ENCODE assay signal across 8 cellular contexts in genomic region chr3:23944861-23945652, GRCh38. TPM values are rescaled to one million over a fixed set of nuclear protein-coding genes. Genes with fewer than 3 reads are reported as not detected.
DNase-seq lines count a peak whose midpoint lies in the region; ATAC-seq and TF ChIP-seq lines count a peak whose summit lies in the region.

Gene NR1D2 (plus strand): TSS chr3:23945286. CDS start chr3:23945579, 293 bp downstream.

- H3K4me1 ChIP-seq in suprapubic skin, result peaks cover 37% of the 10 kb centered on the region

- no peak for TF ChIP-seq EP300 in suprapubic skin (IDR thresholded peaks at IDR 0.05)

- no peaks in the 10 kb centered on the region for H3K9me3 Mint-ChIP-seq in IgD-negative memory B cell

- under 1% methylated on average over 42 of the region's 88 CpGs for WGBS in suprapubic skin

- peaks cover 2% of the 10 kb centered on the region for H3K36me3 Mint-ChIP-seq in IgD-negative memory B cell

- no peaks in the 10 kb centered on the region for H3K36me3 ChIP-seq in suprapubic skin

- peaks cover 27 to 38% (median 29%) of the 10 kb centered on the region in 3 donors for H3K4me1 Mint-ChIP-seq in IgD-negative memory B cell

- no peaks in the 10 kb centered on the region for H3K9me3 ChIP-seq in suprapubic skin

- H3K4me3 ChIP-seq in suprapubic skin, result peak within 1 kb of the TSS; percentile 88

- ATAC-seq in GM21619 (IDR thresholded peaks at IDR 0.05; ENCODE audit: unreplicated experiment), result peak; percentile 58
- peak; percentile 56 for ATAC-seq in omental fat pad (ENCODE audit: low FRiP score)

- H3K27me3 Mint-ChIP-seq in IgD-negative memory B cell, result no peaks in the 10 kb centered on the region

- H3K27me3 ChIP-seq in suprapubic skin, result no peaks in the 10 kb centered on the region

- peak within 1 kb of the TSS; percentile 85 to 96 (median 92) for H3K4me3 Mint-ChIP-seq in IgD-negative memory B cell

- DNase-seq in EL, result peak; percentile 85
- DNase-seq in SK-N-DZ (ENCODE audit: low spot score), result peak; percentile 93
- peak; percentile 78 for DNase-seq in activated naive CD4-positive, alpha-beta T cell treated with anti-CD3 and anti-CD28 coated beads, Interleukin-2, amount 50 U/mL, for 16 hours
- DNase-seq in glomerular endothelial cell (ENCODE audit: extremely low read depth, low read depth, low spot score), result no peak
- DNase-seq in omental fat pad (ENCODE audit: low spot score), result peak; percentile 30
- DNase-seq in suprapubic skin (ENCODE audit: low spot score in 2 of 2), result peak; percentile 87 to 90

- H3K27ac Mint-ChIP-seq in IgD-negative memory B cell, result peak within 1 kb of the TSS; percentile 95 to 97 (median 96)

- H3K27ac ChIP-seq in suprapubic skin, result peak within 1 kb of the TSS; percentile 100

- TF ChIP-seq CTCF in omental fat pad (IDR thresholded peaks at IDR 0.05) (no peak), suprapubic skin (IDR thresholded peaks at IDR 0.05) (no peak)

- TF ChIP-seq POLR2A in suprapubic skin (IDR thresholded peaks at IDR 0.05), result peak; percentile 85 to 90

RNA-seq across cellular contexts. Expression of gene NR1D2, which starts in this region (rescaled TPM):
- 27.3 TPM for polyA plus RNA-seq in IgD-negative memory B cell
- polyA plus RNA-seq in SK-N-DZ (2014; cell fraction: cytosol; rRNA removed), result 19.2 and 22.6 TPM in 2 replicates
- 11.1 and 19.1 TPM in 2 replicates for polyA plus RNA-seq in SK-N-DZ (2014; cell fraction: nucleus; rRNA removed)
- total RNA-seq in glomerular endothelial cell, result 13.0 and 18.8 TPM in 2 replicates
- 10 to 100 TPM; 19.6 to 36.9 (median 22.7) TPM for total RNA-seq in omental fat pad
- total RNA-seq in suprapubic skin, result 10 to 100 TPM; 24.4 to 44.1 (median 39.1) TPM
